8 cellular contexts compared by ENCODE assay signal in the genomic region with DNA sequence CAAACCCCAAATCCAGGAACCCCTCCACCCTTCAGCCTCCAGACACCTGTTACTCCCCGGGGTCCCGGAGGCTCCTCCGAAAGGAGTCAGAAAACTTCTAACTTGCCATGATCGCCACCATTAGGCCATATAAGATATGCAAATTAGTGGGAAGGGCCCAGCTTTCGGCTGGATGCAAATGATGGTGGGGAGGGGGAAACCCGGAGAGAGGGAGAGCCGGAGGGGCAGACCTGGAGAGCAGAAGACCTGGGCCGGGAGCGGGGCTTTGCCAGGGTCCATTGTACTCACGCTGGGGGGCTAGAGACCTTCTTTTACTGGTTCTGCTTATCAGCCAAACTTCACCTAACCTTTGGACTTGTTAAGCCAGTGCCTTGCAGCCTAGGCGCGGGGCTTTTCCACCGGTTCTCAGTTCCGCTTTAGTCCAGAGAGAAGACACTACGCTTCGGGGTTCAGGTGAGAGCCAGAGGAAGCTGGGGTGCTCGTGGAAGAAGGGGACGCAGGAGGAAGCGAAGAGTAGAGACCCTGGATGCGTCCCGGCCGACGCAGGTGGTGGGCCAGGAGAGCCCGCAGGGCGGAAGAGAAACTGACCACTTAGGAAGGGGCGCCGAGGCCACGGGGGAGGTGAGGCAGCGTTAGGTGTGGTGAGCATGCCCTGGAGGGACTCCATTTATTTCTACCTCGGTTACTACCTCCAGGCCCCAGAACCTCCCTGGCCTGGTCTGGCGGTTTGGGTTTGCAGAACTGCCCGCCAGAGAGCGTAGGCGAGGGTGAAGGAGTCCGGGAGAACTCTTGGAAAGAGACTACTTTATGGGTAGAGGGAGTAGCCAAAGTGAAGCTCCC. TPM values are rescaled to one million over a fixed set of nuclear protein-coding genes. Genes with fewer than 3 reads are reported as not detected.
DNase-seq lines count a peak whose midpoint lies in the region; ATAC-seq, FAIRE-seq and TF ChIP-seq lines count a peak whose summit lies in the region.

A gene with protein sequence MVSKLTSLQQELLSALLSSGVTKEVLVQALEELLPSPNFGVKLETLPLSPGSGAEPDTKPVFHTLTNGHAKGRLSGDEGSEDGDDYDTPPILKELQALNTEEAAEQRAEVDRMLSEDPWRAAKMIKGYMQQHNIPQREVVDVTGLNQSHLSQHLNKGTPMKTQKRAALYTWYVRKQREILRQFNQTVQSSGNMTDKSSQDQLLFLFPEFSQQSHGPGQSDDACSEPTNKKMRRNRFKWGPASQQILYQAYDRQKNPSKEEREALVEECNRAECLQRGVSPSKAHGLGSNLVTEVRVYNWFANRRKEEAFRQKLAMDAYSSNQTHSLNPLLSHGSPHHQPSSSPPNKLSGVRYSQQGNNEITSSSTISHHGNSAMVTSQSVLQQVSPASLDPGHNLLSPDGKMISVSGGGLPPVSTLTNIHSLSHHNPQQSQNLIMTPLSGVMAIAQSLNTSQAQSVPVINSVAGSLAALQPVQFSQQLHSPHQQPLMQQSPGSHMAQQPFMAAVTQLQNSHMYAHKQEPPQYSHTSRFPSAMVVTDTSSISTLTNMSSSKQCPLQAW (minus strand): TSS at position 99 of the 840 bp plus-strand sequence. CDS start 175 bp downstream, outside the sequence.

- FAIRE-seq in keratinocyte (lab: Jason Lieb, UNC) = no peak

- no peak for TF ChIP-seq RAD21 in SK-N-SH (IDR thresholded peaks at IDR 0.05; ENCODE audit: low read length)

- dilution Hi-C loops in keratinocyte (cut with MboI; ENCODE audit: extremely low pct_ligation_motif_present, low sequenced_read_pairs) = no loop called here

- intact Hi-C loops in CD8-positive, alpha-beta T cell (cut with DNase I, micrococcal nuclease) = loop anchor here in 1 of 2 experiments (5.0 kb wide), 1 partner anchor 47 kb away; no protein-coding TSS in a partner anchor

- no peaks in the 10 kb centered on the region for H3K36me3 Mint-ChIP-seq in CD8-positive, alpha-beta T cell

- POLR2A ChIA-PET in CD8-positive, alpha-beta T cell (lab: Charles Lee) = interaction anchor here (0.6 kb wide), 1 partner anchor 14 kb away, joined by 3 read pairs; no protein-coding TSS in a partner anchor
- POLR2A ChIA-PET in SK-N-SH (lab: Yijun Ruan, JAX) = no interaction called here

- no peaks in the 10 kb centered on the region for H3K9me2 ChIP-seq in SK-N-SH

- H3K9ac ChIP-seq in keratinocyte (ENCODE audit: control insufficient read depth, extremely low read depth, insufficient read depth, low read length) (no peak within 1 kb of the TSS), SK-N-SH (no peak within 1 kb of the TSS)

- TF ChIP-seq CTCF in CD8-positive, alpha-beta T cell (IDR thresholded peaks at IDR 0.05) = no peak
- TF ChIP-seq CTCF in keratinocyte (optimal IDR thresholded peaks at IDR 0.05 in 1 of 3, IDR thresholded peaks at IDR 0.05 in 1 of 3, conservative IDR thresholded peaks at IDR 0.05 in 1 of 3; ENCODE audit: extremely low read depth in 1 of 3, insufficient read depth in 2 of 3, low read length in 3 of 3) = no peak
- TF ChIP-seq CTCF in SK-N-SH (IDR thresholded peaks at IDR 0.05) = no peak

- 5% methylated on average over 35 of the region's 35 CpGs for WGBS in urinary bladder
- 49% methylated on average over 35 of the region's 35 CpGs for WGBS in SK-N-SH (ENCODE audit: low lambda C conversion rate)

- H2AFZ ChIP-seq in keratinocyte (ENCODE audit: control insufficient read depth, low read length) (no peak within 1 kb of the TSS), SK-N-SH (ENCODE audit: low read depth) (no peak within 1 kb of the TSS)

- no peaks in the 10 kb centered on the region for H3K9me3 Mint-ChIP-seq in CD8-positive, alpha-beta T cell

- H3K4me1 ChIP-seq in CD8-positive, alpha-beta T cell (ENCODE audit: insufficient read depth, low read length) = peaks cover 38% of the 10 kb centered on the region
- peaks cover 13% of the 10 kb centered on the region for H3K4me1 ChIP-seq in keratinocyte (ENCODE audit: control insufficient read depth, extremely low read depth, insufficient read depth, low read length)
- peaks cover 5% of the 10 kb centered on the region for H3K4me1 ChIP-seq in urinary bladder (ENCODE audit: insufficient read depth)
- peaks cover 0 to 6% of the 10 kb centered on the region in 2 experiments; a peak in 1 of 4 replicates for H3K4me1 ChIP-seq in SK-N-SH (ENCODE audit: control insufficient read depth in 1 of 2, insufficient read depth in 2 of 2, low read depth in 1 of 2, low read length in 1 of 2)

- H3K79me2 ChIP-seq in keratinocyte (ENCODE audit: control insufficient read depth, insufficient read depth, low read length) (no peaks in the 10 kb centered on the region), SK-N-SH (ENCODE audit: insufficient read depth) (no peaks in the 10 kb centered on the region)

- H3K27me3 ChIP-seq in CD8-positive, alpha-beta T cell (ENCODE audit: insufficient read depth, low read length) = peaks cover 34% of the 10 kb centered on the region
- H3K27me3 ChIP-seq in keratinocyte (ENCODE audit: control insufficient read depth, extremely low read depth, insufficient read depth, low read length) = peaks cover 74% of the 10 kb centered on the region
- peaks cover 50% of the 10 kb centered on the region for H3K27me3 ChIP-seq in SK-N-SH (ENCODE audit: insufficient read depth)

- no peaks in the 10 kb centered on the region for H3K36me3 ChIP-seq in CD8-positive, alpha-beta T cell (ENCODE audit: insufficient read depth, low read length)
- no peaks in the 10 kb centered on the region for H3K36me3 ChIP-seq in keratinocyte (ENCODE audit: control insufficient read depth in 2 of 2, extremely low read depth in 1 of 2, insufficient read depth in 2 of 2, low read length in 2 of 2)
- no peaks in the 10 kb centered on the region for H3K36me3 ChIP-seq in urinary bladder (ENCODE audit: insufficient read depth)
- no peaks in the 10 kb centered on the region for H3K36me3 ChIP-seq in SK-N-SH (replicated peaks in 1 of 2; ENCODE audit: control insufficient read depth in 1 of 2, insufficient read depth in 2 of 2, low read length in 1 of 2)

- no peaks in the 10 kb centered on the region for H3K9me3 ChIP-seq in CD8-positive, alpha-beta T cell (ENCODE audit: low read length)
- H3K9me3 ChIP-seq in keratinocyte (ENCODE audit: control insufficient read depth, low read depth, low read length) (no peaks in the 10 kb centered on the region), SK-N-SH (no peaks in the 10 kb centered on the region)

- peak within 1 kb of the TSS; percentile 64 for H3K4me3 Mint-ChIP-seq in CD8-positive, alpha-beta T cell

- no peak for DNase-seq in CD8-positive, alpha-beta T cell
- DNase-seq in NCI-H526 treated with DMSO at 0.1 percent for 48 hours (lab: John Stamatoyannopoulos, UW) (peak; percentile 55), keratinocyte (ENCODE audit: low read depth, low spot score) (no peak), SK-N-SH (no peak), NCI-H226 (no peak)
- DNase-seq in central memory CD4-positive, alpha-beta T cell = no peak

- peak within 1 kb of the TSS; percentile 16 for H3K4me2 ChIP-seq in keratinocyte (ENCODE audit: control insufficient read depth, extremely low read depth, insufficient read depth, low read depth, low read length)
- no peak within 1 kb of the TSS for H3K4me2 ChIP-seq in SK-N-SH

- H4K20me1 ChIP-seq in keratinocyte (ENCODE audit: control insufficient read depth, extremely low read depth, insufficient read depth, low read length) (no peaks in the 10 kb centered on the region), SK-N-SH (ENCODE audit: insufficient read depth) (no peaks in the 10 kb centered on the region)

- CTCF ChIA-PET in CD8-positive, alpha-beta T cell (lab: Charles Lee) = interaction anchor here (1.3 kb wide), 1 partner anchor 20 kb away, joined by 3 read pairs; no protein-coding TSS in a partner anchor
- CTCF ChIA-PET in SK-N-SH (lab: Yijun Ruan, JAX) = no interaction called here

- no peaks in the 10 kb centered on the region for H3K9me1 ChIP-seq in keratinocyte (ENCODE audit: control insufficient read depth, extremely low read depth, insufficient read depth, low read length)

- H3K4me1 Mint-ChIP-seq in CD8-positive, alpha-beta T cell (ENCODE audit: low read depth) = peaks cover 29% of the 10 kb centered on the region

- no peak for TF ChIP-seq EP300 in SK-N-SH (IDR thresholded peaks at IDR 0.05; ENCODE audit: borderline replicate concordance in 1 of 2, low read depth in 1 of 2, low read length in 1 of 2)

- peaks cover 63% of the 10 kb centered on the region for H3K27me3 Mint-ChIP-seq in CD8-positive, alpha-beta T cell (ENCODE audit: low read depth)

- no peaks in the 10 kb centered on the region for H3F3A ChIP-seq in SK-N-SH (replicated peaks; ENCODE audit: insufficient read depth)

- H3K4me3 ChIP-seq in CD8-positive, alpha-beta T cell (ENCODE audit: low read depth, low read length) = no peak within 1 kb of the TSS
- H3K4me3 ChIP-seq in keratinocyte (ENCODE audit: control insufficient read depth in 2 of 3, extremely low read depth in 1 of 3, insufficient read depth in 2 of 3, low read depth in 1 of 3, low read length in 3 of 3) (no peak within 1 kb of the TSS), urinary bladder (ENCODE audit: low read depth, low read length) (peak within 1 kb of the TSS; percentile 36), SK-N-SH (ENCODE audit: low read depth in 2 of 2, low read length in 1 of 2) (no peak within 1 kb of the TSS)

- H3K27ac Mint-ChIP-seq in CD8-positive, alpha-beta T cell = no peak within 1 kb of the TSS

- no peak for ATAC-seq in CD8-positive, alpha-beta T cell
- peak; percentile 53 for ATAC-seq in GM19438 (IDR thresholded peaks at IDR 0.05; ENCODE audit: low read depth, unreplicated experiment)

- no peak within 1 kb of the TSS for H3K27ac ChIP-seq in CD8-positive, alpha-beta T cell (ENCODE audit: low read depth, low read length)
- H3K27ac ChIP-seq in keratinocyte (ENCODE audit: control insufficient read depth, insufficient read depth, low read length) (no peak within 1 kb of the TSS), urinary bladder (ENCODE audit: low read depth) (peak within 1 kb of the TSS; percentile 74), SK-N-SH (ENCODE audit: low read depth in 2 of 2, low read length in 1 of 2) (no peak within 1 kb of the TSS)

TF ChIP-seq in SK-N-SH, 30 proteins besides CTCF, POLR2A, EP300 and RAD21 (continues in another document):
- TF ChIP-seq NFIC (IDR thresholded peaks at IDR 0.05; ENCODE audit: borderline replicate concordance) (no peak), FOXJ3 (CRISPR knock-in tag; IDR thresholded peaks at IDR 0.05) (no peak)

RNA-seq across cellular contexts. Expression of the gene that starts here (rescaled TPM):
- total RNA-seq in CD8-positive, alpha-beta T cell = not detected
- not detected in 3 replicates for polyA plus RNA-seq in keratinocyte
- not detected for polyA plus RNA-seq in keratinocyte (2011; ENCODE audit: low read depth)
- polyA plus RNA-seq in keratinocyte (2011; cell fraction: cytosol; rRNA removed) = not detected in 2 replicates
- not detected in 2 replicates for polyA plus RNA-seq in keratinocyte (2011; cell fraction: nucleus; rRNA removed)
- polyA plus RNA-seq in keratinocyte (2012; ENCODE audit: low replicate concordance) = not detected in 2 replicates
- polyA minus RNA-seq in keratinocyte = not detected in 3 replicates
- not detected for polyA minus RNA-seq in keratinocyte (2011; cell fraction: cytosol; rRNA and poly(A)+ RNA removed)
- polyA minus RNA-seq in keratinocyte (2011; cell fraction: nucleus; rRNA and poly(A)+ RNA removed) = not detected in 2 replicates
- 0.74 TPM for total RNA-seq in urinary bladder
- polyA plus RNA-seq in urinary bladder = 1.5 TPM
- polyA plus RNA-seq in SK-N-SH (2012; rRNA removed) = not detected in 2 replicates
- not detected in 2 replicates for polyA plus RNA-seq in SK-N-SH (2012; cell fraction: cytosol; rRNA removed)
- not detected in 2 replicates for polyA plus RNA-seq in SK-N-SH (2012; cell fraction: nucleus; rRNA removed)
